1 cellular context compared by ENCODE assay signal in genomic region chr14:24831677-24832076, GRCh38.
TF ChIP-seq lines count a peak whose summit lies in the region.

No MANE protein-coding gene starts in this region.

TF ChIP-seq in HepG2, 621 proteins besides CTCF, POLR2A, EP300 and RAD21 (continued from another document and continues in another):
- TF ChIP-seq ZBTB37 (CRISPR knock-in tag; IDR thresholded peaks at IDR 0.05): no peak
- TF ChIP-seq FLYWCH1 (CRISPR knock-in tag; IDR thresholded peaks at IDR 0.05): no peak
- no peak for TF ChIP-seq SALL2 (CRISPR knock-in tag; IDR thresholded peaks at IDR 0.05)
- TF ChIP-seq SNRNP70 (IDR thresholded peaks at IDR 0.05; ENCODE audit: low read depth, low read length): no peak
- no peak for TF ChIP-seq SMYD3 (CRISPR knock-in tag; IDR thresholded peaks at IDR 0.05)
- no peak for TF ChIP-seq ZNF563 (CRISPR knock-in tag; IDR thresholded peaks at IDR 0.05)
- TF ChIP-seq ZNF703 (CRISPR knock-in tag; IDR thresholded peaks at IDR 0.05; ENCODE audit: borderline replicate concordance): no peak
- no peak for TF ChIP-seq DNMT1 (CRISPR knock-in tag; IDR thresholded peaks at IDR 0.05)
- no peak for TF ChIP-seq TFDP1 (CRISPR knock-in tag; IDR thresholded peaks at IDR 0.05; ENCODE audit: borderline replicate concordance)
- TF ChIP-seq PATZ1 (CRISPR knock-in tag; IDR thresholded peaks at IDR 0.05): 0 out of 2 replicates have a peak, but pooled peaks have one; percentile 21
- no peak for TF ChIP-seq SMAD1 (CRISPR knock-in tag; IDR thresholded peaks at IDR 0.05; ENCODE audit: borderline replicate concordance, low read depth)
- peak; percentile 50; the same call in 1 of the 2 replicates for TF ChIP-seq RXRB (CRISPR knock-in tag; IDR thresholded peaks at IDR 0.05; ENCODE audit: borderline replicate concordance)
- TF ChIP-seq PLSCR1 (CRISPR knock-in tag; IDR thresholded peaks at IDR 0.05; ENCODE audit: borderline replicate concordance): no peak
- TF ChIP-seq SKIL (CRISPR knock-in tag; IDR thresholded peaks at IDR 0.05; ENCODE audit: borderline replicate concordance): no peak
- TF ChIP-seq WIZ (CRISPR knock-in tag; IDR thresholded peaks at IDR 0.05): no peak
- TF ChIP-seq ZKSCAN8 (CRISPR knock-in tag; IDR thresholded peaks at IDR 0.05; ENCODE audit: borderline replicate concordance): no peak
- no peak for TF ChIP-seq ATAD3A (CRISPR knock-in tag; IDR thresholded peaks at IDR 0.05)
- TF ChIP-seq MYPOP (CRISPR knock-in tag; IDR thresholded peaks at IDR 0.05): no peak
- TF ChIP-seq ZNF292 (CRISPR knock-in tag; IDR thresholded peaks at IDR 0.05; ENCODE audit: borderline replicate concordance, low read depth): no peak
- no peak for TF ChIP-seq NFIC (IDR thresholded peaks at IDR 0.05; ENCODE audit: low read length)
- no peak for TF ChIP-seq NBN (conservative IDR thresholded peaks at IDR 0.05)
- TF ChIP-seq ZNF263 (CRISPR knock-in tag; IDR thresholded peaks at IDR 0.05): no peak
- TF ChIP-seq ZNF766 (CRISPR knock-in tag; IDR thresholded peaks at IDR 0.05; ENCODE audit: borderline replicate concordance): no peak
- no peak for TF ChIP-seq ZNF557 (CRISPR knock-in tag; IDR thresholded peaks at IDR 0.05)
- no peak for TF ChIP-seq ZNF20 (CRISPR knock-in tag; IDR thresholded peaks at IDR 0.05)
- TF ChIP-seq ZMYM2 (CRISPR knock-in tag; IDR thresholded peaks at IDR 0.05): no peak
- TF ChIP-seq ARID5B (CRISPR knock-in tag; IDR thresholded peaks at IDR 0.05): peak; percentile 59
- TF ChIP-seq SRF (IDR thresholded peaks at IDR 0.05; ENCODE audit: low read depth, low read length): no peak
- no peak for TF ChIP-seq LRRFIP1 (CRISPR knock-in tag; conservative IDR thresholded peaks at IDR 0.05)
- TF ChIP-seq AKNA (CRISPR knock-in tag; IDR thresholded peaks at IDR 0.05; ENCODE audit: borderline replicate concordance): no peak
- TF ChIP-seq ZNF879 (CRISPR knock-in tag; IDR thresholded peaks at IDR 0.05): no peak
- no peak for TF ChIP-seq ASH2L (IDR thresholded peaks at IDR 0.05; ENCODE audit: insufficient read length, low read depth, low read length)
- no peak for TF ChIP-seq ZNF720 (CRISPR knock-in tag; IDR thresholded peaks at IDR 0.05)
- TF ChIP-seq ZNF296 (CRISPR knock-in tag; conservative IDR thresholded peaks at IDR 0.05): no peak
- TF ChIP-seq SIN3B (IDR thresholded peaks at IDR 0.05; ENCODE audit: low read length): no peak
- no peak for TF ChIP-seq TERF1 (CRISPR knock-in tag; IDR thresholded peaks at IDR 0.05)
